ENCODE assay signal across 14 cellular contexts in the genomic region with DNA sequence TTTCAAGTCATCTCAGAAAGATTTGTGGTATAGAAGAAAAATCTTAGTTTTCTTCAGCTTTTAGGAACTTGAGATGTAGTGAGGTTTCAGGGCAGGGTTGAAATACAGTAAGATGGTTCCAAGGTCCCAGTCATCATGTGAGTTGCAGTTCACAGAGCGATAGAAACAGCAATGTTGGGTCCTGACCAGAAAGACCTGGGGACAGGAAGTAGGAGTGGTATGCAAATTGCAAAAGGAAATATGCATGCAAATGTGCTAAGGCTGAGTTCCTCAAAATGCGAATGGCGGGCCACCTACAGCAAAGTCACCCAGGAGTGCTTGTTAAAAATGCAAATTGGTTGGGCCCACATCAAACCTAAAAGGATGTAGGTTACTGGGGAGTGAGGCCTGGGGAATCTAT.
DNase-seq lines count a peak whose midpoint lies in the region; ATAC-seq lines count a peak whose summit lies in the region.
"Had no signal": no experiment of that assay in that cellular context is flagged by ENCODE, and none has a peak within 500 bp of the region (broad histone marks: within the 10 kb centered on the region; RNA-seq: fewer than 3 reads in every experiment).

No MANE protein-coding gene starts in this region.

- no peak overlapping the region for H3K27ac ChIP-seq in CD8-positive, alpha-beta memory T cell (ENCODE audit: low read depth, low read length)
- H3K27ac ChIP-seq: cardiac muscle cell, GM23248, neutrophil, tibial artery had no signal

- CTCF ChIA-PET in CD8-positive, alpha-beta memory T cell (lab: Charles Lee), result no interaction called here

- DNase-seq in Jurkat, Clone E6-1 (ENCODE audit: low read depth, low spot score), result peak; percentile 0
- DNase-seq in stimulated activated naive B cell treated with anti-CD40 and anti-IgM and Interleukin-4, amounts not matched to agents 10 μg/mL and 1 μg/mL and 100 μg/mL, for 72 hours, result no peak
- no peak for DNase-seq in CD8-positive, alpha-beta memory T cell
- DNase-seq in germinal center (ENCODE audit: low spot score), result no peak
- DNase-seq in EL, result no peak
- DNase-seq: activated CD8-positive, alpha-beta T cell treated with anti-CD3 and anti-CD28 coated beads, Interleukin-2, amount 10 ng/mL, durations not matched to agents 7 days and 5 days; GM23248; MV-4-11; tibial artery had no signal

- H3K27me3 ChIP-seq in CD8-positive, alpha-beta memory T cell (ENCODE audit: insufficient read depth, low read length, poor library complexity, severe bottlenecking), result no peaks in the 10 kb centered on the region
- H3K27me3 ChIP-seq: cardiac muscle cell, neutrophil, tibial artery had no signal

- peaks cover 0 to 4% of the 10 kb centered on the region in 2 donors for H3K4me1 Mint-ChIP-seq in stimulated activated naive B cell treated with anti-CD40 and anti-IgM and Interleukin-4, amounts not matched to agents 10 μg/mL and 1 μg/mL and 100 μg/mL, for 72 hours
- no peaks in the 10 kb centered on the region for H3K4me1 Mint-ChIP-seq in CD8-positive, alpha-beta memory T cell
- H3K4me1 Mint-ChIP-seq: activated naive CD4-positive, alpha-beta T cell treated with anti-CD3 and anti-CD28 coated beads, Interleukin-2, amount 50 U/mL, for 24 hours had no signal

- H3K9me3 ChIP-seq in CD8-positive, alpha-beta memory T cell (ENCODE audit: low read length), result no peaks in the 10 kb centered on the region
- H3K9me3 ChIP-seq: neutrophil, tibial artery had no signal

- no peaks in the 10 kb centered on the region for H3K36me3 Mint-ChIP-seq in stimulated activated naive B cell treated with anti-CD40 and anti-IgM and Interleukin-4, amounts not matched to agents 10 μg/mL and 1 μg/mL and 100 μg/mL, for 72 hours
- H3K36me3 Mint-ChIP-seq in CD8-positive, alpha-beta memory T cell, result no peaks in the 10 kb centered on the region
- H3K36me3 Mint-ChIP-seq: activated naive CD4-positive, alpha-beta T cell treated with anti-CD3 and anti-CD28 coated beads, Interleukin-2, amount 50 U/mL, for 24 hours had no signal

- no peak overlapping the region for H3K27ac Mint-ChIP-seq in stimulated activated naive B cell treated with anti-CD40 and anti-IgM and Interleukin-4, amounts not matched to agents 10 μg/mL and 1 μg/mL and 100 μg/mL, for 72 hours
- H3K27ac Mint-ChIP-seq in CD8-positive, alpha-beta memory T cell, result no peak overlapping the region
- H3K27ac Mint-ChIP-seq: activated CD8-positive, alpha-beta T cell treated with anti-CD3 and anti-CD28 coated beads, Interleukin-2, amount 10 ng/mL, durations not matched to agents 7 days and 5 days; activated naive CD4-positive, alpha-beta T cell treated with anti-CD3 and anti-CD28 coated beads, Interleukin-2, amount 50 U/mL, for 24 hours had no signal

- H3K4me3 Mint-ChIP-seq in stimulated activated naive B cell treated with anti-CD40 and anti-IgM and Interleukin-4, amounts not matched to agents 10 μg/mL and 1 μg/mL and 100 μg/mL, for 72 hours, result no peak overlapping the region
- H3K4me3 Mint-ChIP-seq in CD8-positive, alpha-beta memory T cell, result no peak overlapping the region
- H3K4me3 Mint-ChIP-seq: activated CD8-positive, alpha-beta T cell treated with anti-CD3 and anti-CD28 coated beads, Interleukin-2, amount 10 ng/mL, durations not matched to agents 7 days and 5 days; activated naive CD4-positive, alpha-beta T cell treated with anti-CD3 and anti-CD28 coated beads, Interleukin-2, amount 50 U/mL, for 24 hours had no signal

- H3K27me3 Mint-ChIP-seq in stimulated activated naive B cell treated with anti-CD40 and anti-IgM and Interleukin-4, amounts not matched to agents 10 μg/mL and 1 μg/mL and 100 μg/mL, for 72 hours, result no peaks in the 10 kb centered on the region
- H3K27me3 Mint-ChIP-seq in CD8-positive, alpha-beta memory T cell, result no peaks in the 10 kb centered on the region
- H3K27me3 Mint-ChIP-seq: activated naive CD4-positive, alpha-beta T cell treated with anti-CD3 and anti-CD28 coated beads, Interleukin-2, amount 50 U/mL, for 24 hours had no signal

- H3K4me3 ChIP-seq in Jurkat, Clone E6-1 (ENCODE audit: low read length), result no peak overlapping the region
- no peak overlapping the region for H3K4me3 ChIP-seq in CD8-positive, alpha-beta memory T cell (ENCODE audit: low read length)
- H3K4me3 ChIP-seq: cardiac muscle cell, GM23248, tibial artery had no signal

- POLR2A ChIA-PET in CD8-positive, alpha-beta memory T cell (lab: Charles Lee), result no interaction called here

- peak; percentile 66 for ATAC-seq in GM19397 (IDR thresholded peaks at IDR 0.05; ENCODE audit: unreplicated experiment)
- peak; percentile 89 for ATAC-seq in HG02870 (IDR thresholded peaks at IDR 0.05; ENCODE audit: unreplicated experiment)
- peak; percentile 44 to 64 for ATAC-seq in stimulated activated naive B cell treated with anti-CD40 and anti-IgM and Interleukin-4, amounts not matched to agents 10 μg/mL and 1 μg/mL and 100 μg/mL, for 72 hours (replicated peaks)
- ATAC-seq: activated CD8-positive, alpha-beta T cell treated with anti-CD3 and anti-CD28 coated beads, Interleukin-2, amount 10 ng/mL, durations not matched to agents 7 days and 5 days had no signal

- H3K36me3 ChIP-seq in CD8-positive, alpha-beta memory T cell (ENCODE audit: insufficient read depth, low read length), result no peaks in the 10 kb centered on the region
- H3K36me3 ChIP-seq: cardiac muscle cell, neutrophil, tibial artery had no signal

- H3K4me1 ChIP-seq in CD8-positive, alpha-beta memory T cell (ENCODE audit: insufficient read depth, low read length), result no peaks in the 10 kb centered on the region
- H3K4me1 ChIP-seq: tibial artery had no signal

- H3K9me3 Mint-ChIP-seq in stimulated activated naive B cell treated with anti-CD40 and anti-IgM and Interleukin-4, amounts not matched to agents 10 μg/mL and 1 μg/mL and 100 μg/mL, for 72 hours, result peaks cover 0 to 6% of the 10 kb centered on the region in 2 donors
- H3K9me3 Mint-ChIP-seq in CD8-positive, alpha-beta memory T cell, result peaks cover 0 to 21% (median 5%) of the 10 kb centered on the region in 5 donors
